ENCODE assay signal across 1 cellular context in the genomic region with DNA sequence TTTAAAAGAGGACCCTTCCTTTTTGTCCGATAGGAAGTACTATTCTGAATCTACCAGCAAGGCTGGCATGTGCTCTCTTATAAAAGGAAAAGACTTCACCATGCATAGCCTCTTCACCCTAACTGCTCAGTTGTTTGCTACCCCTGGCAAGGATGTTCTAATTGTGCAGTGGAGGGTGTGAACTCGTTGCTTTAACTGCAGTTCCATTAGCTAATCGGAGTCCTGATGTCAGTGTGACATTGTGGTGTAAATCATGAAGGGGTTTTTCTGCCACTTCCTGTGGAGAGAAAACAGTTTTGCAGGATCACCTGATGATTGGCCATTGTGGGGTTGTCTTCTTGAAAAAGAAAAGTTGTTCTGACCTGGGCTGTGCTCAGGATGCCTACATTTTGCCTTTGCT.
A peak's percentile ranks its signal among the peaks of the same experiment; 100 is the strongest.
TF ChIP-seq lines count a peak whose summit lies in the region.

No MANE protein-coding gene starts in this region.

TF ChIP-seq in HEK293, 187 proteins besides CTCF, POLR2A, EP300 and RAD21 (continued from another document):
- TF ChIP-seq, protein P1, sequence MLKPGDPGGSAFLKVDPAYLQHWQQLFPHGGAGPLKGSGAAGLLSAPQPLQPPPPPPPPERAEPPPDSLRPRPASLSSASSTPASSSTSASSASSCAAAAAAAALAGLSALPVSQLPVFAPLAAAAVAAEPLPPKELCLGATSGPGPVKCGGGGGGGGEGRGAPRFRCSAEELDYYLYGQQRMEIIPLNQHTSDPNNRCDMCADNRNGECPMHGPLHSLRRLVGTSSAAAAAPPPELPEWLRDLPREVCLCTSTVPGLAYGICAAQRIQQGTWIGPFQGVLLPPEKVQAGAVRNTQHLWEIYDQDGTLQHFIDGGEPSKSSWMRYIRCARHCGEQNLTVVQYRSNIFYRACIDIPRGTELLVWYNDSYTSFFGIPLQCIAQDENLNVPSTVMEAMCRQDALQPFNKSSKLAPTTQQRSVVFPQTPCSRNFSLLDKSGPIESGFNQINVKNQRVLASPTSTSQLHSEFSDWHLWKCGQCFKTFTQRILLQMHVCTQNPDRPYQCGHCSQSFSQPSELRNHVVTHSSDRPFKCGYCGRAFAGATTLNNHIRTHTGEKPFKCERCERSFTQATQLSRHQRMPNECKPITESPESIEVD (tag by site-specific recombination; IDR thresholded peaks at IDR 0.05): peak; percentile 52
- TF ChIP-seq ZBTB48 (tag by site-specific recombination; IDR thresholded peaks at IDR 0.05) (no peak), TRIM28 (IDR thresholded peaks at IDR 0.05; ENCODE audit: borderline replicate concordance, low read length) (0 out of 2 replicates have a peak, but pooled peaks have one; percentile 16), ZNF623 (tag by site-specific recombination; IDR thresholded peaks at IDR 0.05) (no peak), HOXC10 (CRISPR knock-in tag; IDR thresholded peaks at IDR 0.05) (no peak), ZNF664 (tag by site-specific recombination; IDR thresholded peaks at IDR 0.05) (no peak)
